Comparison of ENCODE assay signal across 8 cellular contexts in genomic region chr5:43556857-43557593, GRCh38. TPM values are rescaled to one million over a fixed set of nuclear protein-coding genes. Genes with fewer than 3 reads are reported as not detected.
A peak's percentile ranks its signal among the peaks of the same experiment; 100 is the strongest.
DNase-seq lines count a peak whose midpoint lies in the region; ATAC-seq and TF ChIP-seq lines count a peak whose summit lies in the region.

A gene with protein sequence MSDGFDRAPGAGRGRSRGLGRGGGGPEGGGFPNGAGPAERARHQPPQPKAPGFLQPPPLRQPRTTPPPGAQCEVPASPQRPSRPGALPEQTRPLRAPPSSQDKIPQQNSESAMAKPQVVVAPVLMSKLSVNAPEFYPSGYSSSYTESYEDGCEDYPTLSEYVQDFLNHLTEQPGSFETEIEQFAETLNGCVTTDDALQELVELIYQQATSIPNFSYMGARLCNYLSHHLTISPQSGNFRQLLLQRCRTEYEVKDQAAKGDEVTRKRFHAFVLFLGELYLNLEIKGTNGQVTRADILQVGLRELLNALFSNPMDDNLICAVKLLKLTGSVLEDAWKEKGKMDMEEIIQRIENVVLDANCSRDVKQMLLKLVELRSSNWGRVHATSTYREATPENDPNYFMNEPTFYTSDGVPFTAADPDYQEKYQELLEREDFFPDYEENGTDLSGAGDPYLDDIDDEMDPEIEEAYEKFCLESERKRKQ (minus strand): TSS chr5:43557077. CDS start chr5:43556846, 231 bp downstream.

- TF ChIP-seq POLR2A in stomach (IDR thresholded peaks at IDR 0.05): no peak

- H3K4me1 Mint-ChIP-seq in nephron progenitor cell: peaks cover 6% of the 10 kb centered on the region

- peak within 1 kb of the TSS; percentile 98 for H3K27ac Mint-ChIP-seq in nephron progenitor cell

- peak; percentile 99 for TF ChIP-seq CTCF in RWPE2 (IDR thresholded peaks at IDR 0.05; ENCODE audit: poor library complexity, severe bottlenecking)
- TF ChIP-seq CTCF in fibroblast of the aortic adventitia (IDR thresholded peaks at IDR 0.05; ENCODE audit: insufficient read depth, low read length): peak; percentile 34
- TF ChIP-seq CTCF in nephron progenitor cell (IDR thresholded peaks at IDR 0.05): peak; percentile 31
- peak in 4 of 7 experiments; percentile 25 to 79 (median 52) for TF ChIP-seq CTCF in stomach (IDR thresholded peaks at IDR 0.05)

- intact Hi-C loops in stomach (cut with DNase I; ENCODE audit: low total_unique reads): no loop called here

- peak within 1 kb of the TSS; percentile 84 for H3K4me3 ChIP-seq in RWPE2 (ENCODE audit: severe bottlenecking)
- H3K4me3 ChIP-seq in fibroblast of the aortic adventitia (ENCODE audit: low read depth, low read length): peak within 1 kb of the TSS; percentile 86
- peak within 1 kb of the TSS; percentile 79 to 92 (median 84) for H3K4me3 ChIP-seq in stomach

- H3K27me3 Mint-ChIP-seq in nephron progenitor cell (ENCODE audit: low read depth, poor library complexity): peaks cover 3% of the 10 kb centered on the region

- H3K4me1 ChIP-seq in RWPE2 (ENCODE audit: insufficient read depth, poor library complexity, severe bottlenecking) (peaks cover 31% of the 10 kb centered on the region), stomach (peaks cover 26 to 50% (median 36%) of the 10 kb centered on the region in 4 donors)

- 0 to 3% (median 1%) methylated on average over 36 to 81 of the region's 82 CpGs for WGBS in stomach, 5 donors

- H3K36me3 ChIP-seq in RWPE2 (ENCODE audit: low read depth): peaks cover 39% of the 10 kb centered on the region
- H3K36me3 ChIP-seq in stomach: peaks cover 0 to 20% (median 15%) of the 10 kb centered on the region in 4 donors

- H3K9me3 ChIP-seq in RWPE2 (ENCODE audit: severe bottlenecking): no peaks in the 10 kb centered on the region
- H3K9me3 ChIP-seq in stomach: no peaks in the 10 kb centered on the region

- peak within 1 kb of the TSS; percentile 77 for H3K27ac ChIP-seq in RWPE2 (ENCODE audit: poor library complexity, severe bottlenecking)
- H3K27ac ChIP-seq in stomach: peak within 1 kb of the TSS; percentile 93 to 99 (median 98)

- ATAC-seq in GM21737 (IDR thresholded peaks at IDR 0.05; ENCODE audit: unreplicated experiment) (peak; percentile 70), RWPE2 (ENCODE audit: low read depth) (peak; percentile 90)

- no peaks in the 10 kb centered on the region for H3K27me3 ChIP-seq in RWPE2 (ENCODE audit: insufficient read depth, poor library complexity, severe bottlenecking)
- no peaks in the 10 kb centered on the region for H3K27me3 ChIP-seq in stomach

- H3K9me3 Mint-ChIP-seq in nephron progenitor cell: no peaks in the 10 kb centered on the region

- no peaks in the 10 kb centered on the region for H3K36me3 Mint-ChIP-seq in nephron progenitor cell (ENCODE audit: low read depth)

- peak within 1 kb of the TSS; percentile 88 for H3K4me3 Mint-ChIP-seq in nephron progenitor cell

- DNase-seq in EL: peak; percentile 89
- peak; percentile 56 for DNase-seq in KG1 (lab: John Stamatoyannopoulos, UW)
- DNase-seq in RWPE2 (ENCODE audit: low spot score): peak; percentile 89
- DNase-seq in activated T-helper 9 cell treated with anti-CD3 and anti-CD28 coated beads, Interleukin-2, amount 50 U/mL, for 16 hours (ENCODE audit: low read depth): peak; percentile 77
- DNase-seq in fibroblast of the aortic adventitia (ENCODE audit: low read depth): peak; percentile 82
- peak; percentile 82 for DNase-seq in nephron progenitor cell
- DNase-seq in stomach: peak; percentile 78

- no peak for TF ChIP-seq EP300 in stomach (IDR thresholded peaks at IDR 0.05)

RNA-seq across cellular contexts. Expression of the gene that starts here (rescaled TPM):
- total RNA-seq in fibroblast of the aortic adventitia (ENCODE audit: low replicate concordance): 81.2 and 113 TPM in 2 replicates
- 10 to 100 TPM in 4 of 5 donors, 1 to 10 TPM in 1; 3.8 to 93.6 (median 42.5) TPM for total RNA-seq in stomach
- 10 to 100 TPM; 43.3 to 68.6 (median 58.3) TPM for polyA plus RNA-seq in stomach

Comparison
In these comparisons a context has a peak if more than half of its experiments do, and no peak if none do; other contexts are left out.
1. Peak in every context shown above with its lines: DNase-seq, ATAC-seq, H3K4me3 ChIP-seq and H3K27ac ChIP-seq.
2. CTCF ChIP-seq: peak in every context shown above with its lines; median percentile 99 in RWPE2; 52 in stomach; 34 in fibroblast of the aortic adventitia; 31 in nephron progenitor cell.